8 cellular contexts compared by ENCODE assay signal in genomic region chr19:50377051-50377441, GRCh38. TPM values are rescaled to one million over a fixed set of nuclear protein-coding genes. Genes with fewer than 3 reads are reported as not detected.
DNase-seq lines count a peak whose midpoint lies in the region; ATAC-seq and TF ChIP-seq lines count a peak whose summit lies in the region.

No MANE protein-coding gene starts in this region.

- no peak for ATAC-seq in omental fat pad (ENCODE audit: low FRiP score)

- TF ChIP-seq CTCF in epithelial cell of esophagus (IDR thresholded peaks at IDR 0.05; ENCODE audit: insufficient read depth, low read depth, low read length, missing control alignments) (no peak), omental fat pad (IDR thresholded peaks at IDR 0.05) (no peak), GM10266 (IDR thresholded peaks at IDR 0.05; ENCODE audit: control insufficient read depth, insufficient read depth, low read depth, missing control alignments) (no peak)

- H3K9ac ChIP-seq in rectal smooth muscle tissue (ENCODE audit: low read length), result no peak overlapping the region

- no peak overlapping the region for H3K27ac ChIP-seq in rectal smooth muscle tissue (ENCODE audit: low read depth, low read length)

- no peak for DNase-seq in Jurkat, Clone E6-1 (ENCODE audit: low read depth, low spot score)
- DNase-seq in activated CD4-positive, alpha-beta T cell treated with anti-CD3 and anti-CD28 coated beads for 4 hours, result peak; percentile 50 to 63
- DNase-seq in epithelial cell of esophagus (ENCODE audit: low read depth) (peak; percentile 37), omental fat pad (ENCODE audit: low spot score) (no peak), NCI-H128 (lab: John Stamatoyannopoulos, UW; ENCODE audit: unreplicated experiment) (no peak), GM10266 (ENCODE audit: extremely low spot score) (no peak)

- H3K4me1 ChIP-seq in rectal smooth muscle tissue (ENCODE audit: control insufficient read depth, insufficient read depth, low read length), result no peaks in the 10 kb centered on the region

- H3K36me3 ChIP-seq in rectal smooth muscle tissue (ENCODE audit: control insufficient read depth, insufficient read depth, low read length), result peaks cover 36% of the 10 kb centered on the region

- no peaks in the 10 kb centered on the region for H3K27me3 ChIP-seq in rectal smooth muscle tissue (ENCODE audit: control insufficient read depth, insufficient read depth, low read length)

- H3K4me3 ChIP-seq in GM08714 (ENCODE audit: low read length), result peak overlapping the region; percentile 26; the same call in 1 of the 2 replicates
- H3K4me3 ChIP-seq in Jurkat, Clone E6-1 (ENCODE audit: low read length), result peak overlapping the region; percentile 37
- H3K4me3 ChIP-seq in epithelial cell of esophagus (ENCODE audit: low read length), result peak overlapping the region; percentile 15
- peak overlapping the region; percentile 19 for H3K4me3 ChIP-seq in rectal smooth muscle tissue (ENCODE audit: low read length)

RNA-seq across cellular contexts. Expression of gene NR1H2, which starts 0.8 kb away (rescaled TPM):
- polyA plus RNA-seq in Jurkat, Clone E6-1 (2012; ENCODE audit: insufficient read depth, insufficient read length), result 23.3 TPM
- total RNA-seq in omental fat pad, result 10 to 100 TPM; 73.5 to 93.5 (median 82.0) TPM

RNA-seq across cellular contexts. Expression of gene POLD1, which starts 7.1 kb away (rescaled TPM):
- 140 TPM for polyA plus RNA-seq in Jurkat, Clone E6-1 (2012; ENCODE audit: insufficient read depth, insufficient read length)
- total RNA-seq in omental fat pad, result 10 to 100 TPM; 10.0 to 17.2 (median 11.7) TPM

RNA-seq across cellular contexts. Expression of gene NAPSA, which starts 11.6 kb away (rescaled TPM):
- polyA plus RNA-seq in Jurkat, Clone E6-1 (2012; ENCODE audit: insufficient read depth, insufficient read length), result 1.6 TPM
- total RNA-seq in omental fat pad, result 1 to 10 TPM in 2 of 4 donors, not detected in 2; 1.3 TPM

RNA-seq across cellular contexts. Expression of gene SPIB, which starts 41.7 kb away (rescaled TPM):
- 2.4 TPM for polyA plus RNA-seq in Jurkat, Clone E6-1 (2012; ENCODE audit: insufficient read depth, insufficient read length)
- under 1 TPM in 1 of 4 donors, not detected in 3; 0.37 TPM for total RNA-seq in omental fat pad

RNA-seq across cellular contexts. Expression of gene KCNC3, which starts 47.9 kb away (rescaled TPM):
- 0.96 TPM for polyA plus RNA-seq in Jurkat, Clone E6-1 (2012; ENCODE audit: insufficient read depth, insufficient read length)
- under 1 TPM; 0.28 to 0.72 (median 0.31) TPM for total RNA-seq in omental fat pad

Comparison
In these comparisons a context has a peak if more than half of its experiments do, and no peak if none do; other contexts are left out.
1. DNase-seq: peak in activated CD4-positive, alpha-beta T cell treated with anti-CD3 and anti-CD28 coated beads for 4 hours (2 of 2) and epithelial cell of esophagus (single experiment); none in Jurkat, Clone E6-1 (single experiment), omental fat pad (single experiment), NCI-H128 (single experiment) and GM10266 (single experiment).
2. Peak in every context shown above with its lines, with median percentiles within 50 percentile points of each other: H3K4me3 ChIP-seq.